In genomic region chr3:179606534-179607085, GRCh38 we compare ENCODE assay signal across 11 cellular contexts. TPM values are rescaled to one million over a fixed set of nuclear protein-coding genes. Genes with fewer than 3 reads are reported as not detected.
DNase-seq lines count a peak whose midpoint lies in the region; ATAC-seq, FAIRE-seq and TF ChIP-seq lines count a peak whose summit lies in the region.
"Had no signal": no experiment of that assay in that cellular context is flagged by ENCODE, and none has a peak within 500 bp of the region (broad histone marks: within the 10 kb centered on the region; RNA-seq: fewer than 3 reads in every experiment).

No MANE protein-coding gene starts in this region.

- FAIRE-seq in frontal cortex (lab: Jason Lieb, UNC), result no peak
- FAIRE-seq: G401.6 had no signal

- H3K9me3 Mint-ChIP-seq in activated CD4-positive, alpha-beta memory T cell treated with anti-CD3 and anti-CD28 coated beads for 36 hours, result no peaks in the 10 kb centered on the region
- H3K9me3 Mint-ChIP-seq in natural killer cell, result no peaks in the 10 kb centered on the region

- peak overlapping the region; percentile 70 for H3K27ac Mint-ChIP-seq in activated CD4-positive, alpha-beta memory T cell treated with anti-CD3 and anti-CD28 coated beads for 36 hours
- peak overlapping the region; percentile 9 to 26 for H3K27ac Mint-ChIP-seq in natural killer cell

- H3K27me3 Mint-ChIP-seq in activated CD4-positive, alpha-beta memory T cell treated with anti-CD3 and anti-CD28 coated beads for 36 hours, result no peaks in the 10 kb centered on the region
- no peaks in the 10 kb centered on the region for H3K27me3 Mint-ChIP-seq in natural killer cell (ENCODE audit: low read depth in 2 of 2)

- POLR2A ChIA-PET in activated CD4-positive, alpha-beta memory T cell treated with anti-CD3 and anti-CD28 coated beads for 36 hours (lab: Charles Lee), result no interaction called here

- H3K36me3 Mint-ChIP-seq in activated CD4-positive, alpha-beta memory T cell treated with anti-CD3 and anti-CD28 coated beads for 36 hours, result peaks cover 21% of the 10 kb centered on the region
- H3K36me3 Mint-ChIP-seq in natural killer cell, result peaks cover 5% of the 10 kb centered on the region

- DNase-seq in SKM-1 (lab: John Stamatoyannopoulos, UW; ENCODE audit: unreplicated experiment) (peak; percentile 2), SKM-1 treated with dmso at 0.1 percent for 144 hours (lab: John Stamatoyannopoulos, UW; ENCODE audit: unreplicated experiment) (no peak), natural killer cell (no peak), left ventricle myocardium superior (no peak), frontal cortex (ENCODE audit: low spot score in 2 of 2) (no peak)
- no peak for DNase-seq in activated CD4-positive, alpha-beta memory T cell treated with anti-CD3 and anti-CD28 coated beads for 36 hours
- DNase-seq: lower lobe of right lung had no signal

- intact Hi-C loops in activated CD4-positive, alpha-beta memory T cell treated with anti-CD3 and anti-CD28 coated beads for 36 hours (cut with micrococcal nuclease), result loop anchor here (5.0 kb wide), 1 partner anchor 1381 kb away; the partner anchor contains the start of gene DNAJC19
- intact Hi-C loops in natural killer cell (cut with micrococcal nuclease) (no loop called here), left ventricle myocardium superior (cut with micrococcal nuclease) (no loop called here)

- H3K4me1 Mint-ChIP-seq in activated CD4-positive, alpha-beta memory T cell treated with anti-CD3 and anti-CD28 coated beads for 36 hours (ENCODE audit: low read depth), result peaks cover 48% of the 10 kb centered on the region
- H3K4me1 Mint-ChIP-seq in natural killer cell, result peaks cover 20 to 39% of the 10 kb centered on the region in 2 donors

- TF ChIP-seq CTCF in natural killer cell (IDR thresholded peaks at IDR 0.05), result no peak

- ATAC-seq in HG02973 (IDR thresholded peaks at IDR 0.05; ENCODE audit: unreplicated experiment), result peak; percentile 13
- ATAC-seq in natural killer cell, result no peak
- no peak for ATAC-seq in GM19455 (IDR thresholded peaks at IDR 0.05; ENCODE audit: unreplicated experiment)
- ATAC-seq in left ventricle myocardium superior, result no peak
- ATAC-seq: lower lobe of right lung, sciatic nerve had no signal

- H3K4me3 Mint-ChIP-seq in activated CD4-positive, alpha-beta memory T cell treated with anti-CD3 and anti-CD28 coated beads for 36 hours, result peak overlapping the region; percentile 35
- peak overlapping the region; percentile 62 for H3K4me3 Mint-ChIP-seq in natural killer cell

- CTCF ChIA-PET in activated CD4-positive, alpha-beta memory T cell treated with anti-CD3 and anti-CD28 coated beads for 36 hours (lab: Charles Lee), result interaction anchor here (1.8 kb wide), 1 partner anchor 44 kb away, joined by 7 read pairs; no protein-coding TSS in a partner anchor

RNA-seq across cellular contexts. Expression of gene NDUFB5, which starts 2.0 kb away (rescaled TPM):
- 100 to 1,000 TPM; 133 to 147 TPM for total RNA-seq in activated CD4-positive, alpha-beta memory T cell treated with anti-CD3 and anti-CD28 coated beads for 36 hours
- total RNA-seq in natural killer cell (10 to 100 TPM; 19.0 to 25.4 (median 23.9) TPM), left ventricle myocardium superior (363 TPM), frontal cortex (172 TPM)

RNA-seq across cellular contexts. Expression of gene MRPL47, which starts 2.2 kb away (rescaled TPM):
- total RNA-seq in activated CD4-positive, alpha-beta memory T cell treated with anti-CD3 and anti-CD28 coated beads for 36 hours, result 10 to 100 TPM; 51.4 to 54.0 TPM
- total RNA-seq in natural killer cell (10 to 100 TPM; 23.2 to 30.8 (median 25.5) TPM), left ventricle myocardium superior (47.8 TPM), frontal cortex (31.4 TPM)

RNA-seq across cellular contexts. Expression of gene ACTL6A, which starts 43.9 kb away (rescaled TPM):
- 100 to 1,000 TPM; 101 to 102 TPM for total RNA-seq in activated CD4-positive, alpha-beta memory T cell treated with anti-CD3 and anti-CD28 coated beads for 36 hours
- total RNA-seq in natural killer cell (10 to 100 TPM; 23.1 to 29.9 (median 24.1) TPM), left ventricle myocardium superior (20.3 TPM), frontal cortex (22.4 TPM)

RNA-seq across cellular contexts. Expression of gene USP13, which starts 46.2 kb away (rescaled TPM):
- total RNA-seq in activated CD4-positive, alpha-beta memory T cell treated with anti-CD3 and anti-CD28 coated beads for 36 hours, result 10 to 100 TPM; 11.9 to 12.5 TPM
- 1 to 10 TPM; 2.4 to 5.6 (median 3.0) TPM for total RNA-seq in natural killer cell
- total RNA-seq in left ventricle myocardium superior, result 156 TPM
- total RNA-seq in frontal cortex, result 10.2 TPM
